In genomic region chr16:49884033-49884707, GRCh38 we compare ENCODE assay signal across 1 cellular context.
TF ChIP-seq lines count a peak whose summit lies in the region.

No MANE protein-coding gene starts in this region.

TF ChIP-seq in HepG2, 621 proteins besides CTCF, POLR2A, EP300 and RAD21 (continued from another document and continues in another):
- TF ChIP-seq ZHX1 (CRISPR knock-in tag; IDR thresholded peaks at IDR 0.05; ENCODE audit: low read depth) (no peak), ZNF34 (CRISPR knock-in tag; IDR thresholded peaks at IDR 0.05; ENCODE audit: borderline replicate concordance) (no peak), ZNF484 (CRISPR knock-in tag; IDR thresholded peaks at IDR 0.05; ENCODE audit: borderline replicate concordance, low read depth) (no peak), ZNF792 (CRISPR knock-in tag; IDR thresholded peaks at IDR 0.05) (no peak; the same call in 1 of the 2 replicates), FOXP4 (CRISPR knock-in tag; IDR thresholded peaks at IDR 0.05) (no peak), ZFP90 (CRISPR knock-in tag; IDR thresholded peaks at IDR 0.05; ENCODE audit: borderline replicate concordance) (no peak), ADNP (CRISPR knock-in tag; IDR thresholded peaks at IDR 0.05) (no peak), TARDBP (CRISPR knock-in tag; IDR thresholded peaks at IDR 0.05) (0 out of 2 replicates have a peak, but pooled peaks have one; percentile 50), ZSCAN12 (CRISPR knock-in tag; IDR thresholded peaks at IDR 0.05) (no peak), ZNF260 (CRISPR knock-in tag; IDR thresholded peaks at IDR 0.05; ENCODE audit: borderline replicate concordance, low read depth) (no peak), RCOR2 (CRISPR knock-in tag; IDR thresholded peaks at IDR 0.05) (no peak), ZNF326 (CRISPR knock-in tag; IDR thresholded peaks at IDR 0.05; ENCODE audit: borderline replicate concordance) (no peak), ZNF12 (CRISPR knock-in tag; IDR thresholded peaks at IDR 0.05) (0 out of 2 replicates have a peak, but pooled peaks have one; percentile 36), ZNF704 (CRISPR knock-in tag; IDR thresholded peaks at IDR 0.05; ENCODE audit: borderline replicate concordance) (no peak), FOXC1 (CRISPR knock-in tag; IDR thresholded peaks at IDR 0.05; ENCODE audit: borderline replicate concordance) (no peak), ZKSCAN8 (CRISPR knock-in tag; IDR thresholded peaks at IDR 0.05; ENCODE audit: borderline replicate concordance) (no peak), POGK (CRISPR knock-in tag; conservative IDR thresholded peaks at IDR 0.05) (peak; percentile 50; the same call in 1 of the 2 replicates), NR3C1 (CRISPR knock-in tag; IDR thresholded peaks at IDR 0.05) (no peak), ZNF331 (CRISPR knock-in tag; IDR thresholded peaks at IDR 0.05) (peak; percentile 65; the same call in 1 of the 2 replicates), KDM1A (CRISPR knock-in tag; IDR thresholded peaks at IDR 0.05) (peak; percentile 36; the same call in 1 of the 2 replicates), RBFOX2 (IDR thresholded peaks at IDR 0.05; ENCODE audit: low read depth, low read length) (no peak), HNF4G (IDR thresholded peaks at IDR 0.05; ENCODE audit: borderline replicate concordance, low read depth, low read length) (peak; percentile 89), HNF4G (CRISPR knock-in tag; IDR thresholded peaks at IDR 0.05; ENCODE audit: borderline replicate concordance, low read depth) (no peak; the same call in 1 of the 2 replicates), CREM (IDR thresholded peaks at IDR 0.05) (peak; percentile 51; the same call in 1 of the 2 replicates), CREM (CRISPR knock-in tag; IDR thresholded peaks at IDR 0.05) (no peak), ZNF75D (CRISPR knock-in tag; IDR thresholded peaks at IDR 0.05; ENCODE audit: borderline replicate concordance) (no peak), ZNF557 (CRISPR knock-in tag; IDR thresholded peaks at IDR 0.05) (no peak), NR2F6 (IDR thresholded peaks at IDR 0.05) (0 out of 2 replicates have a peak, but pooled peaks have one; percentile 15), NR2F6 (CRISPR knock-in tag; IDR thresholded peaks at IDR 0.05) (peak; percentile 47; the same call in 1 of the 2 replicates), GFI1 (CRISPR knock-in tag; IDR thresholded peaks at IDR 0.05; ENCODE audit: borderline replicate concordance) (no peak), ZBTB38 (CRISPR knock-in tag; IDR thresholded peaks at IDR 0.05) (no peak), ISL2 (CRISPR knock-in tag; IDR thresholded peaks at IDR 0.05) (no peak), ZNF562 (CRISPR knock-in tag; IDR thresholded peaks at IDR 0.05; ENCODE audit: borderline replicate concordance) (no peak), ZNF432 (CRISPR knock-in tag; IDR thresholded peaks at IDR 0.05; ENCODE audit: borderline replicate concordance) (no peak), ZKSCAN1 (IDR thresholded peaks at IDR 0.05; ENCODE audit: low read length) (no peak)
- TF ChIP-seq, protein P1, sequence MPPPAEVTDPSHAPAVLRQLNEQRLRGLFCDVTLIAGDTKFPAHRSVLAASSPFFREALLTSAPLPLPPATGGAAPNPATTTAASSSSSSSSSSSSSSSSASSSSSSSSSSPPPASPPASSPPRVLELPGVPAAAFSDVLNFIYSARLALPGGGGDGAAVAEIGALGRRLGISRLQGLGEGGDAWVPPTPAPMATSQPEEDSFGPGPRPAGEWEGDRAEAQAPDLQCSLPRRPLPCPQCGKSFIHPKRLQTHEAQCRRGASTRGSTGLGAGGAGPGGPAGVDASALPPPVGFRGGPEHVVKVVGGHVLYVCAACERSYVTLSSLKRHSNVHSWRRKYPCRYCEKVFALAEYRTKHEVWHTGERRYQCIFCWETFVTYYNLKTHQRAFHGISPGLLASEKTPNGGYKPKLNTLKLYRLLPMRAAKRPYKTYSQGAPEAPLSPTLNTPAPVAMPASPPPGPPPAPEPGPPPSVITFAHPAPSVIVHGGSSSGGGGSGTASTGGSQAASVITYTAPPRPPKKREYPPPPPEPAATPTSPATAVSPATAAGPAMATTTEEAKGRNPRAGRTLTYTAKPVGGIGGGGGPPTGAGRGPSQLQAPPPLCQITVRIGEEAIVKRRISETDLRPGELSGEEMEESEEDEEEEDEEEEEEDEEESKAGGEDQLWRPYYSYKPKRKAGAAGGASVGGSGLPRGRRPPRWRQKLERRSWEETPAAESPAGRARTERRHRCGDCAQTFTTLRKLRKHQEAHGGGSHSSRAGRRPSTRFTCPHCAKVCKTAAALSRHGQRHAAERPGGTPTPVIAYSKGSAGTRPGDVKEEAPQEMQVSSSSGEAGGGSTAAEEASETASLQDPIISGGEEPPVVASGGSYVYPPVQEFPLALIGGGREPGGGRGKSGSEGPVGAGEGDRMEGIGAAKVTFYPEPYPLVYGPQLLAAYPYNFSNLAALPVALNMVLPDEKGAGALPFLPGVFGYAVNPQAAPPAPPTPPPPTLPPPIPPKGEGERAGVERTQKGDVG (CRISPR knock-in tag; IDR thresholded peaks at IDR 0.05; ENCODE audit: borderline replicate concordance) = no peak
- TF ChIP-seq, protein P2, sequence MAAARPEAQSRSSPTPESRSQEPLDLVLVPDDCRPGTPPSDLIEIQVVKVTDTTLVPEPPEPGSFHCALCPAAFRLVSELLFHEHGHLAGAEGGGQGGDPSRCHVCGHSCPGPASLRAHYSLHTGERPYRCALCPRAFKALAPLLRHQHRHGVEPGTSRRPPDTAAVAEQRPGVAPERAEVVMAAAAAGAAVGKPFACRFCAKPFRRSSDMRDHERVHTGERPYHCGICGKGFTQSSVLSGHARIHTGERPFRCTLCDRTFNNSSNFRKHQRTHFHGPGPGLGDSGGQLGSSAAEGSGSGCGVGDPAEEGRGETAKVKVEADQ (CRISPR knock-in tag; IDR thresholded peaks at IDR 0.05; ENCODE audit: borderline replicate concordance) = 0 out of 2 replicates have a peak, but pooled peaks have one; percentile 62
- TF ChIP-seq, protein P3, sequence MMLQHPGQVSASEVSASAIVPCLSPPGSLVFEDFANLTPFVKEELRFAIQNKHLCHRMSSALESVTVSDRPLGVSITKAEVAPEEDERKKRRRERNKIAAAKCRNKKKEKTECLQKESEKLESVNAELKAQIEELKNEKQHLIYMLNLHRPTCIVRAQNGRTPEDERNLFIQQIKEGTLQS (CRISPR knock-in tag; IDR thresholded peaks at IDR 0.05) = peak; percentile 99
- TF ChIP-seq, protein P4, sequence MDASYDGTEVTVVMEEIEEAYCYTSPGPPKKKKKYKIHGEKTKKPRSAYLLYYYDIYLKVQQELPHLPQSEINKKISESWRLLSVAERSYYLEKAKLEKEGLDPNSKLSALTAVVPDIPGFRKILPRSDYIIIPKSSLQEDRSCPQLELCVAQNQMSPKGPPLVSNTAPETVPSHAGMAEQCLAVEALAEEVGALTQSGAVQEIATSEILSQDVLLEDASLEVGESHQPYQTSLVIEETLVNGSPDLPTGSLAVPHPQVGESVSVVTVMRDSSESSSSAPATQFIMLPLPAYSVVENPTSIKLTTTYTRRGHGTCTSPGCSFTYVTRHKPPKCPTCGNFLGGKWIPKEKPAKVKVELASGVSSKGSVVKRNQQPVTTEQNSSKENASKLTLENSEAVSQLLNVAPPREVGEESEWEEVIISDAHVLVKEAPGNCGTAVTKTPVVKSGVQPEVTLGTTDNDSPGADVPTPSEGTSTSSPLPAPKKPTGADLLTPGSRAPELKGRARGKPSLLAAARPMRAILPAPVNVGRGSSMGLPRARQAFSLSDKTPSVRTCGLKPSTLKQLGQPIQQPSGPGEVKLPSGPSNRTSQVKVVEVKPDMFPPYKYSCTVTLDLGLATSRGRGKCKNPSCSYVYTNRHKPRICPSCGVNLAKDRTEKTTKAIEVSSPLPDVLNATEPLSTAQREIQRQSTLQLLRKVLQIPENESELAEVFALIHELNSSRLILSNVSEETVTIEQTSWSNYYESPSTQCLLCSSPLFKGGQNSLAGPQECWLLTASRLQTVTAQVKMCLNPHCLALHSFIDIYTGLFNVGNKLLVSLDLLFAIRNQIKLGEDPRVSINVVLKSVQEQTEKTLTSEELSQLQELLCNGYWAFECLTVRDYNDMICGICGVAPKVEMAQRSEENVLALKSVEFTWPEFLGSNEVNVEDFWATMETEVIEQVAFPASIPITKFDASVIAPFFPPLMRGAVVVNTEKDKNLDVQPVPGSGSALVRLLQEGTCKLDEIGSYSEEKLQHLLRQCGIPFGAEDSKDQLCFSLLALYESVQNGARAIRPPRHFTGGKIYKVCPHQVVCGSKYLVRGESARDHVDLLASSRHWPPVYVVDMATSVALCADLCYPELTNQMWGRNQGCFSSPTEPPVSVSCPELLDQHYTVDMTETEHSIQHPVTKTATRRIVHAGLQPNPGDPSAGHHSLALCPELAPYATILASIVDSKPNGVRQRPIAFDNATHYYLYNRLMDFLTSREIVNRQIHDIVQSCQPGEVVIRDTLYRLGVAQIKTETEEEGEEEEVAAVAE (CRISPR knock-in tag; IDR thresholded peaks at IDR 0.05; ENCODE audit: borderline replicate concordance) = peak; percentile 61; the same call in 1 of the 2 replicates
- TF ChIP-seq, protein P5, sequence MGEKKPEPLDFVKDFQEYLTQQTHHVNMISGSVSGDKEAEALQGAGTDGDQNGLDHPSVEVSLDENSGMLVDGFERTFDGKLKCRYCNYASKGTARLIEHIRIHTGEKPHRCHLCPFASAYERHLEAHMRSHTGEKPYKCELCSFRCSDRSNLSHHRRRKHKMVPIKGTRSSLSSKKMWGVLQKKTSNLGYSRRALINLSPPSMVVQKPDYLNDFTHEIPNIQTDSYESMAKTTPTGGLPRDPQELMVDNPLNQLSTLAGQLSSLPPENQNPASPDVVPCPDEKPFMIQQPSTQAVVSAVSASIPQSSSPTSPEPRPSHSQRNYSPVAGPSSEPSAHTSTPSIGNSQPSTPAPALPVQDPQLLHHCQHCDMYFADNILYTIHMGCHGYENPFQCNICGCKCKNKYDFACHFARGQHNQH (CRISPR knock-in tag; IDR thresholded peaks at IDR 0.05) = no peak
- TF ChIP-seq, protein P6, sequence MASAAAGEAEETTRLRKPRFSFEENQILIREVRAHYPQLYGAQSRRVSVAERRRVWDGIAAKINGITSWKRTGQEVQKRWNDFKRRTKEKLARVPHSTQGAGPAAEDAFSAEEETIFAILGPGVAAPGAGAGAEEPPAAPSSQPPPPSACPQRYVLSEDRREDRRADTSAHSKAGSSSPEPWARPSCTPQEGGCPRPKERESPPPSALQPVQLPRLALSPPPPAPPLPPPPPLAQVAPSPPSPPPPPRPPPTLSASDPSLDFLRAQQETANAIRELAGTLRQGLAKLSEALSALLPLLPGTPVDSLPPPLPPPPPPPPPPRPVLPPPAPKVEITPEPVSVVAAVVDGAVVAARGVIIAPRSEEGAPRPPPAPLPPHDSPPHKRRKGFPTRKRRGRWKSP (CRISPR knock-in tag; IDR thresholded peaks at IDR 0.05) = no peak
